Comparison of ENCODE assay signal across 8 cellular contexts in the genomic region with DNA sequence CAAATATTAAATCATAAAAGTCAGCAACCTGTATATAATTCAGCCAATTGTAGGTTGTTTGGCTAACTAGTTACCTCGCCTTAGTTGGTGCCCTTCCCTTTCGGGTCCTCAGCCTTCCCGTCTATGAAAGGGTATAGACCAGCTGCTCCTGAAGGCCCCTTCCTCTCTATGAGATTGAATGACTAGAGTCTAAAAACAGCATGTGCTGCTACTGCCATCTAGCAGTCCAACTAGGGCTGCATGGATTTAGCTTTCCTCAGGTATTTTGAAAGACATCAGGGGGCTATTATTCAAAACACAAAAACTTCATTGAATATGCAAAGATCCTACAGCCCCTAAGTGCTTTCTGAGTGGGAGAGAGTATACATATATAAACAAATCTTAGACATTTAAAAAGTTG. TPM values are rescaled to one million over a fixed set of nuclear protein-coding genes. Genes with fewer than 3 reads are reported as not detected.
A peak's percentile ranks its signal among the peaks of the same experiment; 100 is the strongest.
DNase-seq lines count a peak whose midpoint lies in the region; ATAC-seq and TF ChIP-seq lines count a peak whose summit lies in the region.

No MANE protein-coding gene starts in this region.

- no peaks in the 10 kb centered on the region for H3K9me3 Mint-ChIP-seq in CD8-positive, alpha-beta memory T cell

- no peaks in the 10 kb centered on the region for H3K27me3 ChIP-seq in SK-N-SH (ENCODE audit: insufficient read depth)
- H3K27me3 ChIP-seq in CD8-positive, alpha-beta memory T cell (ENCODE audit: insufficient read depth, low read length, poor library complexity, severe bottlenecking): no peaks in the 10 kb centered on the region

- H3K36me3 ChIP-seq in SK-N-SH (replicated peaks in 1 of 2; ENCODE audit: control insufficient read depth in 1 of 2, insufficient read depth in 2 of 2, low read length in 1 of 2): no peaks in the 10 kb centered on the region
- no peaks in the 10 kb centered on the region for H3K36me3 ChIP-seq in CD8-positive, alpha-beta memory T cell (ENCODE audit: insufficient read depth, low read length)

- H3K9me2 ChIP-seq in SK-N-SH: no peaks in the 10 kb centered on the region

- no peak overlapping the region for H3K27ac Mint-ChIP-seq in CD8-positive, alpha-beta memory T cell

- CTCF ChIA-PET in SK-N-SH (lab: Yijun Ruan, JAX): interaction anchor here (0.6 to 4.4 kb wide), 59 partner anchors 13 to 692 kb away, joined by 3 to 92 read pairs (median 4); a partner anchor contains a TSS
- CTCF ChIA-PET in CD8-positive, alpha-beta memory T cell (lab: Charles Lee): no interaction called here

- no peaks in the 10 kb centered on the region for H3K79me2 ChIP-seq in SK-N-SH (ENCODE audit: insufficient read depth)

- peak; percentile 88 for TF ChIP-seq RAD21 in SK-N-SH (IDR thresholded peaks at IDR 0.05; ENCODE audit: low read length)

- no peak for TF ChIP-seq POLR2A in NB4 (IDR thresholded peaks at IDR 0.05; ENCODE audit: extremely low read depth, insufficient read length)

- TF ChIP-seq CTCF in NB4 (IDR thresholded peaks at IDR 0.05; ENCODE audit: low read depth, low read length) (peak; percentile 64), SK-N-SH (IDR thresholded peaks at IDR 0.05) (peak; percentile 62)

- no peak overlapping the region for H3K4me3 ChIP-seq in NB4 (ENCODE audit: low read depth, low read length)
- no peak overlapping the region; a peak in 1 of 4 replicates for H3K4me3 ChIP-seq in SK-N-SH (ENCODE audit: low read depth in 2 of 2, low read length in 1 of 2)
- H3K4me3 ChIP-seq in CD8-positive, alpha-beta memory T cell (ENCODE audit: low read length): no peak overlapping the region

- no peak for TF ChIP-seq EP300 in SK-N-SH (IDR thresholded peaks at IDR 0.05; ENCODE audit: borderline replicate concordance in 1 of 2, low read depth in 1 of 2, low read length in 1 of 2)

- no peak overlapping the region for H2AFZ ChIP-seq in SK-N-SH (ENCODE audit: low read depth)

- H3F3A ChIP-seq in SK-N-SH (replicated peaks; ENCODE audit: insufficient read depth): no peaks in the 10 kb centered on the region

- 20% methylated on average over 3 of the region's 3 CpGs for WGBS in SK-N-SH (ENCODE audit: low lambda C conversion rate)

- no peak for ATAC-seq in HG02678 (IDR thresholded peaks at IDR 0.05; ENCODE audit: unreplicated experiment)

- peaks cover 13 to 15% (median 14%) of the 10 kb centered on the region in 3 donors for H3K4me1 Mint-ChIP-seq in CD8-positive, alpha-beta memory T cell

- H3K4me2 ChIP-seq in SK-N-SH: no peak overlapping the region

- H3K36me3 Mint-ChIP-seq in CD8-positive, alpha-beta memory T cell: peaks cover 0 to under 1% (median 0%) of the 10 kb centered on the region in 3 donors

- no peak overlapping the region for H3K9ac ChIP-seq in SK-N-SH

- no peaks in the 10 kb centered on the region for H3K9me3 ChIP-seq in SK-N-SH
- H3K9me3 ChIP-seq in CD8-positive, alpha-beta memory T cell (ENCODE audit: low read length): no peaks in the 10 kb centered on the region

- H4K20me1 ChIP-seq in SK-N-SH (ENCODE audit: insufficient read depth): no peaks in the 10 kb centered on the region

- no peak overlapping the region for H3K4me3 Mint-ChIP-seq in CD8-positive, alpha-beta memory T cell

- DNase-seq in ELF-1 (ENCODE audit: low read depth, low spot score): peak; percentile 41
- DNase-seq in NB4 (ENCODE audit: low read depth): peak; percentile 60
- peak; percentile 59 for DNase-seq in SK-N-SH
- DNase-seq in kidney tubule cell (ENCODE audit: low spot score): peak; percentile 22
- no peak for DNase-seq in C1 segment of cervical spinal cord (lab: John Stamatoyannopoulos, UW)
- DNase-seq in UCSD-AML1 (lab: John Stamatoyannopoulos, UW; ENCODE audit: unreplicated experiment): no peak
- no peak for DNase-seq in CD8-positive, alpha-beta memory T cell

- H3K27ac ChIP-seq in SK-N-SH (ENCODE audit: low read depth in 2 of 2, low read length in 1 of 2): no peak overlapping the region
- H3K27ac ChIP-seq in CD8-positive, alpha-beta memory T cell (ENCODE audit: low read depth, low read length): no peak overlapping the region

- H3K27me3 Mint-ChIP-seq in CD8-positive, alpha-beta memory T cell: peaks cover 0 to 14% of the 10 kb centered on the region in 2 donors

- POLR2A ChIA-PET in SK-N-SH (lab: Yijun Ruan, JAX): interaction anchor here (1.1 kb wide), 1 partner anchor 561 kb away, joined by 6 read pairs; a partner anchor contains a TSS
- POLR2A ChIA-PET in CD8-positive, alpha-beta memory T cell (lab: Charles Lee): no interaction called here

- H3K4me1 ChIP-seq in SK-N-SH (ENCODE audit: control insufficient read depth in 1 of 2, insufficient read depth in 2 of 2, low read depth in 1 of 2, low read length in 1 of 2): no peaks in the 10 kb centered on the region
- H3K4me1 ChIP-seq in CD8-positive, alpha-beta memory T cell (ENCODE audit: insufficient read depth, low read length): peaks cover 8% of the 10 kb centered on the region

TF ChIP-seq in SK-N-SH, 30 proteins besides CTCF, POLR2A, EP300 and RAD21:
- TF ChIP-seq TEAD4 (IDR thresholded peaks at IDR 0.05; ENCODE audit: borderline replicate concordance, insufficient read depth) (no peak), GATA2 (CRISPR knock-in tag; IDR thresholded peaks at IDR 0.05) (no peak), SMC3 (IDR thresholded peaks at IDR 0.05; ENCODE audit: low read depth, low read length) (peak; percentile 69)
- TF ChIP-seq, protein P1, sequence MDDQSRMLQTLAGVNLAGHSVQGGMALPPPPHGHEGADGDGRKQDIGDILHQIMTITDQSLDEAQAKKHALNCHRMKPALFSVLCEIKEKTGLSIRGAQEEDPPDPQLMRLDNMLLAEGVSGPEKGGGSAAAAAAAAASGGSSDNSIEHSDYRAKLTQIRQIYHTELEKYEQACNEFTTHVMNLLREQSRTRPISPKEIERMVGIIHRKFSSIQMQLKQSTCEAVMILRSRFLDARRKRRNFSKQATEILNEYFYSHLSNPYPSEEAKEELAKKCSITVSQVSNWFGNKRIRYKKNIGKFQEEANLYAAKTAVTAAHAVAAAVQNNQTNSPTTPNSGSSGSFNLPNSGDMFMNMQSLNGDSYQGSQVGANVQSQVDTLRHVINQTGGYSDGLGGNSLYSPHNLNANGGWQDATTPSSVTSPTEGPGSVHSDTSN (IDR thresholded peaks at IDR 0.05): no peak

RNA-seq across cellular contexts. Expression of a gene that starts 37.0 kb away (rescaled TPM):
- 16.9 and 21.4 TPM in 2 replicates for polyA plus RNA-seq in SK-N-SH (2012; rRNA removed)
- polyA plus RNA-seq in SK-N-SH (2012; cell fraction: cytosol; rRNA removed): 24.9 and 29.6 TPM in 2 replicates
- polyA plus RNA-seq in SK-N-SH (2012; cell fraction: nucleus; rRNA removed): 14.1 and 22.9 TPM in 2 replicates
- 10 to 100 TPM; 22.7 to 25.3 TPM for total RNA-seq in CD8-positive, alpha-beta memory T cell
- polyA plus RNA-seq in CD8-positive, alpha-beta memory T cell: 24.9 TPM

Comparison
In these comparisons a context has a peak if more than half of its experiments do, and no peak if none do; other contexts are left out.
1. DNase-seq: peak in ELF-1 (single experiment), NB4 (single experiment), SK-N-SH (single experiment) and kidney tubule cell (single experiment); none in C1 segment of cervical spinal cord (0 of 14), UCSD-AML1 (single experiment) and CD8-positive, alpha-beta memory T cell (0 of 5).